1 cellular context compared by ENCODE assay signal in the genomic region with DNA sequence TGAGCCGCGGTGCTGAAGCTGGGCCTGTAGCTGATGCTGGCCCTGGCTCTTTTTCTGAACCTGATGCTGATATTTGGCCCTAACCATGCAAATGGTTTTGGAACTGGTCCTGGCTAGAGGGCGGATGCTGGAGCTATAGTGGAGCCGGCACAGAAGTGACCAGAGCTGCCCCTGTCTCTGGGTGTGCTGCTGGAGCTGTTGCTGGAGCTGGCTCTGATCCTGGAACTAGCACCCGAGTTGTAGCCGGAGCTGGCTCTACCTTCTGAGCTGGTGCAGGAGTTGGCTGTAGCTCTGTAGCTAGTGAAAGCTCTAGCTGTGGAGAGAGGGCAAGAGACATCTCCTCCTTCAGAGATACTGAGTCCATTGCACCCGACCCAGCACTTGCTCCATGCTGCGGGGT.
TF ChIP-seq lines count a peak whose summit lies in the region.

No MANE protein-coding gene starts in this region.

TF ChIP-seq in K562, 482 proteins besides CTCF, POLR2A, EP300 and RAD21:
- TF ChIP-seq, protein P1, sequence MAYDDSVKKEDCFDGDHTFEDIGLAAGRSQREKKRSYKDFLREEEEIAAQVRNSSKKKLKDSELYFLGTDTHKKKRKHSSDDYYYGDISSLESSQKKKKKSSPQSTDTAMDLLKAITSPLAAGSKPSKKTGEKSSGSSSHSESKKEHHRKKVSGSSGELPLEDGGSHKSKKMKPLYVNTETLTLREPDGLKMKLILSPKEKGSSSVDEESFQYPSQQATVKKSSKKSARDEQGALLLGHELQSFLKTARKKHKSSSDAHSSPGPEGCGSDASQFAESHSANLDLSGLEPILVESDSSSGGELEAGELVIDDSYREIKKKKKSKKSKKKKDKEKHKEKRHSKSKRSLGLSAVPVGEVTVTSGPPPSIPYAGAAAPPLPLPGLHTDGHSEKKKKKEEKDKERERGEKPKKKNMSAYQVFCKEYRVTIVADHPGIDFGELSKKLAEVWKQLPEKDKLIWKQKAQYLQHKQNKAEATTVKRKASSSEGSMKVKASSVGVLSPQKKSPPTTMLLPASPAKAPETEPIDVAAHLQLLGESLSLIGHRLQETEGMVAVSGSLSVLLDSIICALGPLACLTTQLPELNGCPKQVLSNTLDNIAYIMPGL (CRISPR knock-in tag; IDR thresholded peaks at IDR 0.05), result no peak
- no peak for TF ChIP-seq ZZZ3 (IDR thresholded peaks at IDR 0.05)
- TF ChIP-seq, protein P2, sequence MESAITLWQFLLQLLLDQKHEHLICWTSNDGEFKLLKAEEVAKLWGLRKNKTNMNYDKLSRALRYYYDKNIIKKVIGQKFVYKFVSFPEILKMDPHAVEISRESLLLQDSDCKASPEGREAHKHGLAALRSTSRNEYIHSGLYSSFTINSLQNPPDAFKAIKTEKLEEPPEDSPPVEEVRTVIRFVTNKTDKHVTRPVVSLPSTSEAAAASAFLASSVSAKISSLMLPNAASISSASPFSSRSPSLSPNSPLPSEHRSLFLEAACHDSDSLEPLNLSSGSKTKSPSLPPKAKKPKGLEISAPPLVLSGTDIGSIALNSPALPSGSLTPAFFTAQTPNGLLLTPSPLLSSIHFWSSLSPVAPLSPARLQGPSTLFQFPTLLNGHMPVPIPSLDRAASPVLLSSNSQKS (CRISPR knock-in tag; IDR thresholded peaks at IDR 0.05), result no peak
- no peak for TF ChIP-seq SMAD4 (CRISPR knock-in tag; conservative IDR thresholded peaks at IDR 0.05)
- TF ChIP-seq THAP12 (CRISPR knock-in tag; IDR thresholded peaks at IDR 0.05), result no peak
- TF ChIP-seq ETV1 (tag; conservative IDR thresholded peaks at IDR 0.05; ENCODE audit: low read depth), result no peak
- TF ChIP-seq ZEB2 (IDR thresholded peaks at IDR 0.05), result no peak
- TF ChIP-seq NFATC3 (IDR thresholded peaks at IDR 0.05), result no peak
- TF ChIP-seq ZNF695 (CRISPR knock-in tag; IDR thresholded peaks at IDR 0.05), result no peak
- TF ChIP-seq SMAD1 (IDR thresholded peaks at IDR 0.05; ENCODE audit: low read depth, low read length, partially characterized antibody), result no peak
- TF ChIP-seq YBX1 (IDR thresholded peaks at IDR 0.05), result no peak
- no peak for TF ChIP-seq MYNN (IDR thresholded peaks at IDR 0.05)
- no peak for TF ChIP-seq MYNN (CRISPR knock-in tag; IDR thresholded peaks at IDR 0.05)
- no peak for TF ChIP-seq MTF1 (CRISPR knock-in tag; IDR thresholded peaks at IDR 0.05; ENCODE audit: borderline replicate concordance)
- TF ChIP-seq HNRNPK (IDR thresholded peaks at IDR 0.05; ENCODE audit: low read depth, low read length, poor library complexity, severe bottlenecking), result no peak
- no peak for TF ChIP-seq FOXJ3 (CRISPR knock-in tag; IDR thresholded peaks at IDR 0.05)
- TF ChIP-seq MEF2A (IDR thresholded peaks at IDR 0.05; ENCODE audit: control insufficient read depth, low read depth, low read length), result no peak
- TF ChIP-seq NUFIP1 (IDR thresholded peaks at IDR 0.05; ENCODE audit: partially characterized antibody), result no peak
